ENCODE assay signal across 22 cellular contexts in genomic region chr11:88358040-88358431, GRCh38. TPM values are rescaled to one million over a fixed set of nuclear protein-coding genes. Genes with fewer than 3 reads are reported as not detected.
DNase-seq lines count a peak whose midpoint lies in the region; ATAC-seq and TF ChIP-seq lines count a peak whose summit lies in the region.
"Had no signal": no experiment of that assay in that cellular context is flagged by ENCODE, and none has a peak within 500 bp of the region (broad histone marks: within the 10 kb centered on the region; RNA-seq: fewer than 3 reads in every experiment).

No MANE protein-coding gene starts in this region.

- H3K9me3 ChIP-seq in CD8-positive, alpha-beta T cell (ENCODE audit: low read length), result no peaks in the 10 kb centered on the region
- H3K9me3 ChIP-seq in PC-9 (ENCODE audit: insufficient read depth, low read depth), result 0 out of 2 replicates have a peak, but pooled peaks cover 5% of the 10 kb centered on the region
- H3K9me3 ChIP-seq: body of pancreas, colonic mucosa, heart right ventricle, lower lobe of right lung, right lobe of liver had no signal

- H3K36me3 Mint-ChIP-seq in T-helper 2 cell treated with Interferon-gamma antibody and Interleukin-4, amounts not matched to agents 5 μg/mL and 100 μg/mL, for 36 hours (ENCODE audit: low read depth), result no peaks in the 10 kb centered on the region
- H3K36me3 Mint-ChIP-seq in CD8-positive, alpha-beta T cell, result no peaks in the 10 kb centered on the region
- H3K36me3 Mint-ChIP-seq in nephron (ENCODE audit: low read depth), result no peaks in the 10 kb centered on the region
- no peaks in the 10 kb centered on the region for H3K36me3 Mint-ChIP-seq in effector memory CD8-positive, alpha-beta T cell (ENCODE audit: insufficient read depth)
- H3K36me3 Mint-ChIP-seq: activated naive CD8-positive, alpha-beta T cell; immature natural killer cell had no signal

- CTCF ChIA-PET in CD8-positive, alpha-beta T cell (lab: Charles Lee), result no interaction called here
- CTCF ChIA-PET in PC-9 (lab: Charles Lee), result no interaction called here

- DNase-seq in T-helper 2 cell treated with Interferon-gamma antibody and Interleukin-4, amounts not matched to agents 5 μg/mL and 100 μg/mL, for 36 hours (ENCODE audit: low spot score), result no peak
- DNase-seq in T-helper 2 cell (no peak), PC-9 (no peak)
- DNase-seq in CD8-positive, alpha-beta T cell, result no peak
- DNase-seq in effector memory CD8-positive, alpha-beta T cell, result no peak
- DNase-seq: activated T-cell treated with anti-CD3 and anti-CD28 coated beads for 4 hours, body of pancreas, colonic mucosa, DMS 273 treated with DMSO at 0.1 percent for 48 hours, GDM1, heart right ventricle, immature natural killer cell, lower lobe of right lung, NCI-H187 treated with DMSO at 0.1 percent for 48 hours, NCI-H446, right lobe of liver had no signal

- H3K4me1 ChIP-seq in CD8-positive, alpha-beta T cell (ENCODE audit: insufficient read depth, low read length), result peaks cover 10% of the 10 kb centered on the region
- H3K4me1 ChIP-seq in PC-9 (replicated peaks; ENCODE audit: insufficient read depth), result peaks cover 23% of the 10 kb centered on the region
- H3K4me1 ChIP-seq: colonic mucosa, right lobe of liver had no signal

- H2AFZ ChIP-seq in PC-9, result peak overlapping the region; percentile 63

- H3K4me3 Mint-ChIP-seq in T-helper 2 cell treated with Interferon-gamma antibody and Interleukin-4, amounts not matched to agents 5 μg/mL and 100 μg/mL, for 36 hours, result peak overlapping the region; percentile 47
- peak overlapping the region; percentile 11 for H3K4me3 Mint-ChIP-seq in CD8-positive, alpha-beta T cell
- no peak overlapping the region for H3K4me3 Mint-ChIP-seq in nephron
- peak overlapping the region in 1 of 2 donors; percentile 68 for H3K4me3 Mint-ChIP-seq in effector memory CD8-positive, alpha-beta T cell
- H3K4me3 Mint-ChIP-seq: activated naive CD8-positive, alpha-beta T cell; stimulated activated naive CD8-positive, alpha-beta T cell treated with anti-CD3 and anti-CD28 coated beads, Interleukin-15, Interleukin-2, amounts not matched to agents 100 ng/mL and 50 ng/mL, for 24 hours had no signal

- peak overlapping the region; percentile 52 for H3K4me2 ChIP-seq in PC-9

- BruUV-seq in PC-9 (replicated peaks; lab: Mats Ljungman, UMichigan), result no TSS peak

- H3K27ac Mint-ChIP-seq in T-helper 2 cell treated with Interferon-gamma antibody and Interleukin-4, amounts not matched to agents 5 μg/mL and 100 μg/mL, for 36 hours, result no peak overlapping the region
- H3K27ac Mint-ChIP-seq in CD8-positive, alpha-beta T cell, result no peak overlapping the region
- peak overlapping the region; percentile 1 to 40 (median 30) for H3K27ac Mint-ChIP-seq in nephron
- H3K27ac Mint-ChIP-seq in effector memory CD8-positive, alpha-beta T cell, result peak overlapping the region in 1 of 2 donors; percentile 84

- no peaks in the 10 kb centered on the region for H3K36me3 ChIP-seq in CD8-positive, alpha-beta T cell (ENCODE audit: insufficient read depth, low read length)
- H3K36me3 ChIP-seq in PC-9 (ENCODE audit: low read depth), result no peaks in the 10 kb centered on the region
- H3K36me3 ChIP-seq: BLaER1 treated with 17β-estradiol and CSF1 and Interleukin-3, amounts not matched to agents 10 nM and 100 nM; colonic mucosa; heart right ventricle; lower lobe of right lung; right lobe of liver had no signal

- peaks cover 16% of the 10 kb centered on the region for H3F3A ChIP-seq in PC-9 (ENCODE audit: insufficient read depth, low read depth)

- no peaks in the 10 kb centered on the region for H3K9me3 Mint-ChIP-seq in T-helper 2 cell treated with Interferon-gamma antibody and Interleukin-4, amounts not matched to agents 5 μg/mL and 100 μg/mL, for 36 hours
- no peaks in the 10 kb centered on the region for H3K9me3 Mint-ChIP-seq in CD8-positive, alpha-beta T cell
- no peaks in the 10 kb centered on the region for H3K9me3 Mint-ChIP-seq in nephron
- H3K9me3 Mint-ChIP-seq in effector memory CD8-positive, alpha-beta T cell, result no peaks in the 10 kb centered on the region
- H3K9me3 Mint-ChIP-seq: immature natural killer cell; stimulated activated naive CD8-positive, alpha-beta T cell treated with anti-CD3 and anti-CD28 coated beads, Interleukin-15, Interleukin-2, amounts not matched to agents 100 ng/mL and 50 ng/mL, for 24 hours had no signal

- no peak for ATAC-seq in CD8-positive, alpha-beta T cell
- no peak for ATAC-seq in effector memory CD8-positive, alpha-beta T cell (replicated peaks)
- no peak for ATAC-seq in GM19035 (IDR thresholded peaks at IDR 0.05; ENCODE audit: unreplicated experiment)
- no peak for ATAC-seq in GM18517 (IDR thresholded peaks at IDR 0.05; ENCODE audit: unreplicated experiment)
- ATAC-seq: body of pancreas, right lobe of liver had no signal

- POLR2A ChIA-PET in CD8-positive, alpha-beta T cell (lab: Charles Lee), result interaction anchor here (1.4 kb wide), 1 partner anchor 20 kb away, joined by 3 read pairs; no protein-coding TSS in a partner anchor
- POLR2A ChIA-PET in PC-9 (lab: Charles Lee; ENCODE audit: unreplicated experiment), result no interaction called here

- H3K27me3 Mint-ChIP-seq in T-helper 2 cell treated with Interferon-gamma antibody and Interleukin-4, amounts not matched to agents 5 μg/mL and 100 μg/mL, for 36 hours (ENCODE audit: low read depth), result no peaks in the 10 kb centered on the region
- no peaks in the 10 kb centered on the region for H3K27me3 Mint-ChIP-seq in CD8-positive, alpha-beta T cell (ENCODE audit: low read depth)
- no peaks in the 10 kb centered on the region for H3K27me3 Mint-ChIP-seq in nephron (ENCODE audit: low read depth)
- H3K27me3 Mint-ChIP-seq in effector memory CD8-positive, alpha-beta T cell, result no peaks in the 10 kb centered on the region
- H3K27me3 Mint-ChIP-seq: activated naive CD8-positive, alpha-beta T cell; stimulated activated naive CD8-positive, alpha-beta T cell treated with anti-CD3 and anti-CD28 coated beads, Interleukin-15, Interleukin-2, amounts not matched to agents 100 ng/mL and 50 ng/mL, for 24 hours had no signal

- intact Hi-C loops in CD8-positive, alpha-beta T cell (cut with DNase I, micrococcal nuclease), result no loop called here
- intact Hi-C loops in PC-9 (cut with micrococcal nuclease; ENCODE audit: unreplicated experiment), result no loop called here

- no peaks in the 10 kb centered on the region for H3K9me2 ChIP-seq in PC-9 (ENCODE audit: insufficient read depth)

- no peak overlapping the region for H3K27ac ChIP-seq in CD8-positive, alpha-beta T cell (ENCODE audit: low read depth, low read length)
- peak overlapping the region; percentile 91 for H3K27ac ChIP-seq in PC-9
- H3K27ac ChIP-seq: BLaER1 treated with 17β-estradiol and CSF1 and Interleukin-3, amounts not matched to agents 10 nM and 100 nM; body of pancreas; right lobe of liver had no signal

- no peaks in the 10 kb centered on the region for H4K20me1 ChIP-seq in PC-9 (ENCODE audit: insufficient read depth)
- H4K20me1 ChIP-seq: BLaER1 treated with 17β-estradiol and CSF1 and Interleukin-3, amounts not matched to agents 10 nM and 100 nM had no signal

- H3K79me2 ChIP-seq in PC-9 (ENCODE audit: low read depth), result no peaks in the 10 kb centered on the region

- H3K4me3 ChIP-seq in CD8-positive, alpha-beta T cell (ENCODE audit: low read depth, low read length), result no peak overlapping the region
- H3K4me3 ChIP-seq in PC-9, result no peak overlapping the region; the same call in 1 of the 2 replicates
- H3K4me3 ChIP-seq: BLaER1 treated with 17β-estradiol and CSF1 and Interleukin-3, amounts not matched to agents 10 nM and 100 nM; body of pancreas; colonic mucosa; heart right ventricle; lower lobe of right lung; right lobe of liver had no signal

- TF ChIP-seq CTCF in CD8-positive, alpha-beta T cell (IDR thresholded peaks at IDR 0.05), result no peak
- TF ChIP-seq CTCF in PC-9 (conservative IDR thresholded peaks at IDR 0.05) (no peak), nephron (IDR thresholded peaks at IDR 0.05; ENCODE audit: unreplicated experiment in 3 of 3) (no peak)

- no peaks in the 10 kb centered on the region for H3K27me3 ChIP-seq in CD8-positive, alpha-beta T cell (ENCODE audit: insufficient read depth, low read length)
- no peaks in the 10 kb centered on the region for H3K27me3 ChIP-seq in PC-9 (ENCODE audit: insufficient read depth, low read depth)
- H3K27me3 ChIP-seq: BLaER1 treated with 17β-estradiol and CSF1 and Interleukin-3, amounts not matched to agents 10 nM and 100 nM; body of pancreas; colonic mucosa; heart right ventricle; right lobe of liver had no signal

- H3K4me1 Mint-ChIP-seq in T-helper 2 cell treated with Interferon-gamma antibody and Interleukin-4, amounts not matched to agents 5 μg/mL and 100 μg/mL, for 36 hours (ENCODE audit: low read depth), result peaks cover 52% of the 10 kb centered on the region
- peaks cover 39% of the 10 kb centered on the region for H3K4me1 Mint-ChIP-seq in CD8-positive, alpha-beta T cell (ENCODE audit: low read depth)
- peaks cover 10% of the 10 kb centered on the region for H3K4me1 Mint-ChIP-seq in nephron
- peaks cover 16 to 50% of the 10 kb centered on the region in 2 donors for H3K4me1 Mint-ChIP-seq in effector memory CD8-positive, alpha-beta T cell (ENCODE audit: low read depth in 2 of 2)

RNA-seq across cellular contexts. Expression of gene CTSC, which starts 20.5 kb away (rescaled TPM):
- 10 to 100 TPM; 23.5 to 24.8 TPM for total RNA-seq in CD8-positive, alpha-beta T cell
- 119 and 124 TPM in 2 replicates for total RNA-seq in PC-9 (2021)

Comparison
In these comparisons a context has a peak if more than half of its experiments do, and no peak if none do; other contexts are left out.
1. H3K27ac Mint-ChIP-seq: peak in nephron (3 of 3); none in T-helper 2 cell treated with Interferon-gamma antibody and Interleukin-4, amounts not matched to agents 5 μg/mL and 100 μg/mL, for 36 hours (single experiment) and CD8-positive, alpha-beta T cell (single experiment).
2. H3K4me3 Mint-ChIP-seq: peak in T-helper 2 cell treated with Interferon-gamma antibody and Interleukin-4, amounts not matched to agents 5 μg/mL and 100 μg/mL, for 36 hours (single experiment) and CD8-positive, alpha-beta T cell (single experiment); none in nephron (0 of 3).